8 cellular contexts compared by ENCODE assay signal in genomic region chr3:179146911-179147570, GRCh38. TPM values are rescaled to one million over a fixed set of nuclear protein-coding genes. Genes with fewer than 3 reads are reported as not detected.
DNase-seq lines count a peak whose midpoint lies in the region; ATAC-seq and TF ChIP-seq lines count a peak whose summit lies in the region.

No MANE protein-coding gene starts in this region.

- no peaks in the 10 kb centered on the region for H3K27me3 Mint-ChIP-seq in Calu3 (ENCODE audit: unreplicated experiment)
- no peaks in the 10 kb centered on the region for H3K27me3 Mint-ChIP-seq in activated T-cell treated with anti-CD3 and anti-CD28 coated beads, Interleukin-2, amount 50 U/mL, for 4 hours (ENCODE audit: low read depth)

- TF ChIP-seq CTCF in Calu3 (IDR thresholded peaks at IDR 0.05; ENCODE audit: unreplicated experiment), result peak; percentile 56
- peak; percentile 33 for TF ChIP-seq CTCF in neutrophil (IDR thresholded peaks at IDR 0.05)

- H3K9me3 ChIP-seq in neutrophil, result no peaks in the 10 kb centered on the region

- peak; percentile 55 for DNase-seq in Calu3
- DNase-seq in NCI-H446 (lab: John Stamatoyannopoulos, UW), result peak; percentile 44 to 63
- no peak for DNase-seq in activated T-cell treated with anti-CD3 and anti-CD28 coated beads, Interleukin-2, amount 50 U/mL, for 4 hours
- peak; percentile 69 for DNase-seq in germinal center (ENCODE audit: low spot score)

- H3K27ac Mint-ChIP-seq in Calu3 (ENCODE audit: unreplicated experiment), result no peak overlapping the region

- H3K36me3 ChIP-seq in neutrophil, result no peaks in the 10 kb centered on the region

- intact Hi-C loops in Calu3 (cut with micrococcal nuclease; ENCODE audit: unreplicated experiment), result loop anchor here (1.0 to 5.0 kb wide), 6 partner anchors 42 to 410 kb away; no protein-coding TSS in a partner anchor

- CTCF ChIA-PET in Calu3 (lab: Charles Lee), result interaction anchor here (1.9 to 2.6 kb wide), 2 partner anchors 169 to 174 kb away, joined by 6 to 8 read pairs; no protein-coding TSS in a partner anchor

- no TSS peak for BruUV-seq in Calu3 (replicated peaks; lab: Mats Ljungman, UMichigan)

- H3K9me3 Mint-ChIP-seq in Calu3 (ENCODE audit: low read depth, unreplicated experiment), result no peaks in the 10 kb centered on the region
- H3K9me3 Mint-ChIP-seq in activated T-cell treated with anti-CD3 and anti-CD28 coated beads, Interleukin-2, amount 50 U/mL, for 4 hours, result no peaks in the 10 kb centered on the region

- peak overlapping the region; percentile 97 for H3K27ac ChIP-seq in neutrophil

- H3K4me3 ChIP-seq in neutrophil (ENCODE audit: low read depth in 1 of 2, low read length in 1 of 2), result peak overlapping the region; percentile 89 to 94

- H3K4me1 ChIP-seq in neutrophil (ENCODE audit: control insufficient read depth in 1 of 2, insufficient read depth in 1 of 2, low read depth in 1 of 2, low read length in 1 of 2), result peaks cover 16 to 22% of the 10 kb centered on the region in 2 experiments

- peak; percentile 14 for ATAC-seq in GM19035 (IDR thresholded peaks at IDR 0.05; ENCODE audit: unreplicated experiment)
- ATAC-seq in HG03442 (IDR thresholded peaks at IDR 0.05; ENCODE audit: unreplicated experiment), result peak; percentile 24
- ATAC-seq in activated T-cell treated with anti-CD3 and anti-CD28 coated beads, Interleukin-2, amount 50 U/mL, for 4 hours, result peak; percentile 3 to 4
- ATAC-seq in HG03025 (IDR thresholded peaks at IDR 0.05; ENCODE audit: low FRiP score, unreplicated experiment), result no peak

- H3K27me3 ChIP-seq in neutrophil, result peaks cover 8% of the 10 kb centered on the region

- no peaks in the 10 kb centered on the region for H3K36me3 Mint-ChIP-seq in Calu3 (ENCODE audit: insufficient read depth, unreplicated experiment)
- no peaks in the 10 kb centered on the region for H3K36me3 Mint-ChIP-seq in activated T-cell treated with anti-CD3 and anti-CD28 coated beads, Interleukin-2, amount 50 U/mL, for 4 hours (ENCODE audit: insufficient read depth)

- peaks cover 22% of the 10 kb centered on the region for H3K4me1 Mint-ChIP-seq in Calu3 (ENCODE audit: low read depth, unreplicated experiment)
- H3K4me1 Mint-ChIP-seq in activated T-cell treated with anti-CD3 and anti-CD28 coated beads, Interleukin-2, amount 50 U/mL, for 4 hours (ENCODE audit: low read depth), result peaks cover 31% of the 10 kb centered on the region

- H3K4me3 Mint-ChIP-seq in Calu3 (ENCODE audit: low read depth, unreplicated experiment), result no peak overlapping the region
- no peak overlapping the region for H3K4me3 Mint-ChIP-seq in activated T-cell treated with anti-CD3 and anti-CD28 coated beads, Interleukin-2, amount 50 U/mL, for 4 hours

RNA-seq across cellular contexts. Expression of gene PIK3CA, which starts 1.1 kb away (rescaled TPM):
- 26.3 and 28.8 TPM in 2 replicates for total RNA-seq in Calu3 (2022)
- 10 to 100 TPM; 11.4 to 16.1 (median 12.0) TPM for total RNA-seq in activated T-cell treated with anti-CD3 and anti-CD28 coated beads, Interleukin-2, amount 50 U/mL, for 4 hours
